ENCODE assay signal across 3 cellular contexts in the genomic region with DNA sequence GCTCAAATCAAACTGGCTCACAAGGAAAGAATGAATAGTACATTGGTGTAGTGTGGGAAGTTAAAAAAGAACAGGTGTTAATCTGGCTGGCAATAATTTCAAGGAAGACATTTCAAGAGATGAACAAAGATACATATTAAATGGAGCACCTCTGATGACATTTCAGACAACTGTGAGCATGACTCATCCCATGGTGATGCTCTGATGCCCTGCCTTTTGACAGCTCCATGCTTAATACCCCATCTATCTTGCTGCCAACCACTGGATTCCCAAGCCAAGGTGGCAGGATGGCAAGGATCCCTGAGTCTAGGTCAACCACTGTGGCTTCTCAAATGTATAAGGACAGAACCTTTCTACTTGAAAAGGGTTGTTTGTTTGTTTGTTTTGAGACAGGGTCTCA.
TF ChIP-seq lines count a peak whose summit lies in the region.

No MANE protein-coding gene starts in this region.

TF ChIP-seq in IMR-90, 13 proteins besides CTCF, POLR2A, EP300 and RAD21:
- TF ChIP-seq MXI1 (IDR thresholded peaks at IDR 0.05; ENCODE audit: borderline replicate concordance, low read depth, low read length), result no peak
- no peak for TF ChIP-seq MAZ (IDR thresholded peaks at IDR 0.05; ENCODE audit: borderline replicate concordance, low read depth, low read length)
- no peak for TF ChIP-seq CEBPB (IDR thresholded peaks at IDR 0.05; ENCODE audit: low read depth, low read length)
- no peak for TF ChIP-seq MAFK (IDR thresholded peaks at IDR 0.05; ENCODE audit: low read depth, low read length)
- TF ChIP-seq, protein P1, sequence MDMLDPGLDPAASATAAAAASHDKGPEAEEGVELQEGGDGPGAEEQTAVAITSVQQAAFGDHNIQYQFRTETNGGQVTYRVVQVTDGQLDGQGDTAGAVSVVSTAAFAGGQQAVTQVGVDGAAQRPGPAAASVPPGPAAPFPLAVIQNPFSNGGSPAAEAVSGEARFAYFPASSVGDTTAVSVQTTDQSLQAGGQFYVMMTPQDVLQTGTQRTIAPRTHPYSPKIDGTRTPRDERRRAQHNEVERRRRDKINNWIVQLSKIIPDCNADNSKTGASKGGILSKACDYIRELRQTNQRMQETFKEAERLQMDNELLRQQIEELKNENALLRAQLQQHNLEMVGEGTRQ (IDR thresholded peaks at IDR 0.05; ENCODE audit: low read depth, low read length), result no peak
- TF ChIP-seq NFE2L2 (IDR thresholded peaks at IDR 0.05; ENCODE audit: low read depth, low read length), result no peak
- no peak for TF ChIP-seq RFX5 (IDR thresholded peaks at IDR 0.05; ENCODE audit: low read depth, low read length)
- no peak for TF ChIP-seq RCOR1 (IDR thresholded peaks at IDR 0.05; ENCODE audit: insufficient replicate concordance, low read length)
- TF ChIP-seq FOS (IDR thresholded peaks at IDR 0.05; ENCODE audit: low read depth, low read length), result no peak
- TF ChIP-seq, protein P2, sequence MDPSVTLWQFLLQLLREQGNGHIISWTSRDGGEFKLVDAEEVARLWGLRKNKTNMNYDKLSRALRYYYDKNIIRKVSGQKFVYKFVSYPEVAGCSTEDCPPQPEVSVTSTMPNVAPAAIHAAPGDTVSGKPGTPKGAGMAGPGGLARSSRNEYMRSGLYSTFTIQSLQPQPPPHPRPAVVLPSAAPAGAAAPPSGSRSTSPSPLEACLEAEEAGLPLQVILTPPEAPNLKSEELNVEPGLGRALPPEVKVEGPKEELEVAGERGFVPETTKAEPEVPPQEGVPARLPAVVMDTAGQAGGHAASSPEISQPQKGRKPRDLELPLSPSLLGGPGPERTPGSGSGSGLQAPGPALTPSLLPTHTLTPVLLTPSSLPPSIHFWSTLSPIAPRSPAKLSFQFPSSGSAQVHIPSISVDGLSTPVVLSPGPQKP (IDR thresholded peaks at IDR 0.05; ENCODE audit: borderline replicate concordance, low read depth, low read length), result no peak
- no peak for TF ChIP-seq BHLHE40 (IDR thresholded peaks at IDR 0.05; ENCODE audit: low read depth, low read length)
- TF ChIP-seq CHD1 (IDR thresholded peaks at IDR 0.05; ENCODE audit: low read depth, low read length), result no peak
- TF ChIP-seq SMC3 (IDR thresholded peaks at IDR 0.05; ENCODE audit: low read depth, low read length), result no peak

TF ChIP-seq in WTC11, 78 proteins besides CTCF, POLR2A, EP300 and RAD21 (continues in another document):
- TF ChIP-seq, protein P3, sequence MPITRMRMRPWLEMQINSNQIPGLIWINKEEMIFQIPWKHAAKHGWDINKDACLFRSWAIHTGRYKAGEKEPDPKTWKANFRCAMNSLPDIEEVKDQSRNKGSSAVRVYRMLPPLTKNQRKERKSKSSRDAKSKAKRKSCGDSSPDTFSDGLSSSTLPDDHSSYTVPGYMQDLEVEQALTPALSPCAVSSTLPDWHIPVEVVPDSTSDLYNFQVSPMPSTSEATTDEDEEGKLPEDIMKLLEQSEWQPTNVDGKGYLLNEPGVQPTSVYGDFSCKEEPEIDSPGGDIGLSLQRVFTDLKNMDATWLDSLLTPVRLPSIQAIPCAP (CRISPR knock-in tag; IDR thresholded peaks at IDR 0.05), result no peak
- TF ChIP-seq TCF7 (CRISPR knock-in tag; IDR thresholded peaks at IDR 0.05; ENCODE audit: low read depth) (no peak), FOXK1 (CRISPR knock-in tag; IDR thresholded peaks at IDR 0.05) (no peak), IRF2 (CRISPR knock-in tag; IDR thresholded peaks at IDR 0.05; ENCODE audit: borderline replicate concordance, low read depth) (no peak), NR1H2 (CRISPR knock-in tag; IDR thresholded peaks at IDR 0.05) (no peak), KAT7 (CRISPR knock-in tag; IDR thresholded peaks at IDR 0.05; ENCODE audit: borderline replicate concordance) (no peak), ZNF138 (CRISPR knock-in tag; conservative IDR thresholded peaks at IDR 0.05) (no peak)
- TF ChIP-seq, protein P4, sequence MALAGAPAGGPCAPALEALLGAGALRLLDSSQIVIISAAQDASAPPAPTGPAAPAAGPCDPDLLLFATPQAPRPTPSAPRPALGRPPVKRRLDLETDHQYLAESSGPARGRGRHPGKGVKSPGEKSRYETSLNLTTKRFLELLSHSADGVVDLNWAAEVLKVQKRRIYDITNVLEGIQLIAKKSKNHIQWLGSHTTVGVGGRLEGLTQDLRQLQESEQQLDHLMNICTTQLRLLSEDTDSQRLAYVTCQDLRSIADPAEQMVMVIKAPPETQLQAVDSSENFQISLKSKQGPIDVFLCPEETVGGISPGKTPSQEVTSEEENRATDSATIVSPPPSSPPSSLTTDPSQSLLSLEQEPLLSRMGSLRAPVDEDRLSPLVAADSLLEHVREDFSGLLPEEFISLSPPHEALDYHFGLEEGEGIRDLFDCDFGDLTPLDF (CRISPR knock-in tag; IDR thresholded peaks at IDR 0.05), result no peak
- TF ChIP-seq, protein P5, sequence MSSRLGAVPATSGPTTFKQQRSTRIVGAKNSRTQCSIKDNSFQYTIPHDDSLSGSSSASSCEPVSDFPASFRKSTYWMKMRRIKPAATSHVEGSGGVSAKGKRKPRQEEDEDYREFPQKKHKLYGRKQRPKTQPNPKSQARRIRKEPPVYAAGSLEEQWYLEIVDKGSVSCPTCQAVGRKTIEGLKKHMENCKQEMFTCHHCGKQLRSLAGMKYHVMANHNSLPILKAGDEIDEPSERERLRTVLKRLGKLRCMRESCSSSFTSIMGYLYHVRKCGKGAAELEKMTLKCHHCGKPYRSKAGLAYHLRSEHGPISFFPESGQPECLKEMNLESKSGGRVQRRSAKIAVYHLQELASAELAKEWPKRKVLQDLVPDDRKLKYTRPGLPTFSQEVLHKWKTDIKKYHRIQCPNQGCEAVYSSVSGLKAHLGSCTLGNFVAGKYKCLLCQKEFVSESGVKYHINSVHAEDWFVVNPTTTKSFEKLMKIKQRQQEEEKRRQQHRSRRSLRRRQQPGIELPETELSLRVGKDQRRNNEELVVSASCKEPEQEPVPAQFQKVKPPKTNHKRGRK (CRISPR knock-in tag; IDR thresholded peaks at IDR 0.05; ENCODE audit: borderline replicate concordance), result no peak
- TF ChIP-seq, protein P6, sequence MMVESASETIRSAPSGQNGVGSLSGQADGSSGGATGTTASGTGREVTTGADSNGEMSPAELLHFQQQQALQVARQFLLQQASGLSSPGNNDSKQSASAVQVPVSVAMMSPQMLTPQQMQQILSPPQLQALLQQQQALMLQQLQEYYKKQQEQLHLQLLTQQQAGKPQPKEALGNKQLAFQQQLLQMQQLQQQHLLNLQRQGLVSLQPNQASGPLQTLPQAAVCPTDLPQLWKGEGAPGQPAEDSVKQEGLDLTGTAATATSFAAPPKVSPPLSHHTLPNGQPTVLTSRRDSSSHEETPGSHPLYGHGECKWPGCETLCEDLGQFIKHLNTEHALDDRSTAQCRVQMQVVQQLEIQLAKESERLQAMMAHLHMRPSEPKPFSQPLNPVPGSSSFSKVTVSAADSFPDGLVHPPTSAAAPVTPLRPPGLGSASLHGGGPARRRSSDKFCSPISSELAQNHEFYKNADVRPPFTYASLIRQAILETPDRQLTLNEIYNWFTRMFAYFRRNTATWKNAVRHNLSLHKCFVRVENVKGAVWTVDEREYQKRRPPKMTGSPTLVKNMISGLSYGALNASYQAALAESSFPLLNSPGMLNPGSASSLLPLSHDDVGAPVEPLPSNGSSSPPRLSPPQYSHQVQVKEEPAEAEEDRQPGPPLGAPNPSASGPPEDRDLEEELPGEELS (CRISPR knock-in tag; IDR thresholded peaks at IDR 0.05), result no peak
- TF ChIP-seq, protein P7, sequence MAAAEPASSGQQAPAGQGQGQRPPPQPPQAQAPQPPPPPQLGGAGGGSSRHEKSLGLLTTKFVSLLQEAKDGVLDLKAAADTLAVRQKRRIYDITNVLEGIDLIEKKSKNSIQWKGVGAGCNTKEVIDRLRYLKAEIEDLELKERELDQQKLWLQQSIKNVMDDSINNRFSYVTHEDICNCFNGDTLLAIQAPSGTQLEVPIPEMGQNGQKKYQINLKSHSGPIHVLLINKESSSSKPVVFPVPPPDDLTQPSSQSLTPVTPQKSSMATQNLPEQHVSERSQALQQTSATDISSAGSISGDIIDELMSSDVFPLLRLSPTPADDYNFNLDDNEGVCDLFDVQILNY (CRISPR knock-in tag; IDR thresholded peaks at IDR 0.05), result no peak

TF ChIP-seq in GM12891, 5 proteins besides CTCF, POLR2A, EP300 and RAD21:
- no peak for TF ChIP-seq TAF1 (IDR thresholded peaks at IDR 0.05; ENCODE audit: low read depth, low read length)
- no peak for TF ChIP-seq PAX5 (IDR thresholded peaks at IDR 0.05; ENCODE audit: insufficient read depth, low read length, severe bottlenecking)
- no peak for TF ChIP-seq SPI1 (IDR thresholded peaks at IDR 0.05; ENCODE audit: low read depth, low read length)
- TF ChIP-seq POU2F2 (IDR thresholded peaks at IDR 0.05; ENCODE audit: low read depth, low read length), result no peak
- TF ChIP-seq POLR2AphosphoS5 (IDR thresholded peaks at IDR 0.05; ENCODE audit: low read depth, low read length), result no peak
